ENCODE assay signal across 11 cellular contexts in the genomic region with DNA sequence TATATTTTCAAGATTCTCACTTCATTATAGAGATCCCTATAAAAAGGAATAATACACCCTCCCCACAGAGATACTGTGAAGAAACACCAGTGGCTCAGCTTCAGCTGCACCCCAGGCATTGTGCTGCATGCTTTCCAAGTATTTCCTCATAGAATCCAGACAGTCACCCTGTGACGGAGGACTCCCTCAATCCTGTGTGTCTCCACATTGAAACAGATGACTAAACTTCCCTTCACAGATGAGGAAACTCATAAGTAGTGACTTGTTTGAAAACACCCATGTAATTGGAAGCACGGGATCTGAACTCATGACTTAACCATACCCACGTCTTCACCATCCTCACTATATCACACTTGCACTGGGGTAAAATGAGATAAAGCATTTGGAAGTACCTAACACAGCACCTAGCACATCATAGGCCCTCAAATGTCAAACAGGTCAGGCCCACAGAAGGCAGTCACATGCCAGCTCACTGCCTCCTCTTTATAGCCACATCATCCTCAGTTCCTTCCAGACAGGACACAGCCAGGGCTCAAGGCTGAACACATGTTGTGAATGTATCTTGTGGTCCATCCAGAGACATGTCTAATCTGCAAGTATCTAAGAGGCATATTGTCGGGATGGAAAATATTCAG. TPM values are rescaled to one million over a fixed set of nuclear protein-coding genes. Genes with fewer than 3 reads are reported as not detected.
DNase-seq lines count a peak whose midpoint lies in the region; ATAC-seq and TF ChIP-seq lines count a peak whose summit lies in the region.
"Had no signal": no experiment of that assay in that cellular context is flagged by ENCODE, and none has a peak within 500 bp of the region (broad histone marks: within the 10 kb centered on the region; RNA-seq: fewer than 3 reads in every experiment).

No MANE protein-coding gene starts in this region.

- H3K36me3 ChIP-seq in uterus = no peaks in the 10 kb centered on the region

- H3K4me1 Mint-ChIP-seq in activated CD4-positive, alpha-beta T cell treated with anti-CD3 and anti-CD28 coated beads, Interleukin-2, amount 10 ng/mL, durations not matched to agents 24 days and 14 days = peaks cover 3% of the 10 kb centered on the region

- H3K27me3 ChIP-seq in uterus = no peaks in the 10 kb centered on the region

- no peak overlapping the region for H3K27ac Mint-ChIP-seq in activated CD4-positive, alpha-beta T cell treated with anti-CD3 and anti-CD28 coated beads, Interleukin-2, amount 10 ng/mL, durations not matched to agents 24 days and 14 days

- H3K4me3 ChIP-seq in uterus = no peak overlapping the region
- H3K4me3 ChIP-seq: A549, coronary artery, HAP-1 had no signal

- no peak for TF ChIP-seq POLR2A in uterus (IDR thresholded peaks at IDR 0.05)

- H3K9me3 ChIP-seq in uterus = no peaks in the 10 kb centered on the region
- H3K9me3 ChIP-seq: A549, HAP-1 had no signal

- no peaks in the 10 kb centered on the region for H3K27me3 Mint-ChIP-seq in activated CD4-positive, alpha-beta T cell treated with anti-CD3 and anti-CD28 coated beads, Interleukin-2, amount 10 ng/mL, durations not matched to agents 24 days and 14 days

- H3K36me3 Mint-ChIP-seq in activated CD4-positive, alpha-beta T cell treated with anti-CD3 and anti-CD28 coated beads, Interleukin-2, amount 10 ng/mL, durations not matched to agents 24 days and 14 days (ENCODE audit: low read depth) = peaks cover 4% of the 10 kb centered on the region

- intact Hi-C loops in activated CD4-positive, alpha-beta T cell treated with anti-CD3 and anti-CD28 coated beads, Interleukin-2, amount 10 ng/mL, durations not matched to agents 24 days and 14 days (cut with micrococcal nuclease) = loop anchor here (2.0 to 5.0 kb wide), 5 partner anchors 61 to 364 kb away; a partner anchor contains a TSS
- intact Hi-C loops in uterus (cut with DNase I; ENCODE audit: low total_unique reads) = loop anchor here (10.0 kb wide), 1 partner anchor 53 kb away; a partner anchor contains a TSS

- H3K9me3 Mint-ChIP-seq in activated CD4-positive, alpha-beta T cell treated with anti-CD3 and anti-CD28 coated beads, Interleukin-2, amount 10 ng/mL, durations not matched to agents 24 days and 14 days = no peaks in the 10 kb centered on the region

- H3K27ac ChIP-seq in uterus = peak overlapping the region; percentile 32 to 69
- H3K27ac ChIP-seq: A549 had no signal

- H3K4me1 ChIP-seq in uterus = no peaks in the 10 kb centered on the region
- H3K4me1 ChIP-seq: A549, HAP-1 had no signal

- no peak for TF ChIP-seq CTCF in uterus (IDR thresholded peaks at IDR 0.05)

- no peak overlapping the region for H3K4me3 Mint-ChIP-seq in activated CD4-positive, alpha-beta T cell treated with anti-CD3 and anti-CD28 coated beads, Interleukin-2, amount 10 ng/mL, durations not matched to agents 24 days and 14 days

- peak; percentile 48 for DNase-seq in activated CD4-positive, alpha-beta T cell treated with anti-CD3 and anti-CD28 coated beads, Interleukin-2, amount 10 ng/mL, durations not matched to agents 24 days and 14 days
- no peak for DNase-seq in activated CD4-positive, alpha-beta T cell treated with anti-CD3 and anti-CD28 coated beads for 4 hours
- peak; percentile 70 for DNase-seq in dermis blood vessel endothelial cell
- peak; percentile 60 for DNase-seq in medulla oblongata (ENCODE audit: extremely low spot score)
- no peak for DNase-seq in uterus
- DNase-seq in activated CD8-positive, alpha-beta memory T cell treated with anti-CD3 and anti-CD28 coated beads, Interleukin-2, amount 50 U/mL, for 48 hours = no peak

- ATAC-seq in HG03342 (IDR thresholded peaks at IDR 0.05; ENCODE audit: unreplicated experiment) = no peak
- ATAC-seq in HG03565 (IDR thresholded peaks at IDR 0.05; ENCODE audit: unreplicated experiment) = no peak

RNA-seq across cellular contexts. Expression of a gene that starts 55.2 kb away (rescaled TPM):
- 0.51 and 0.85 TPM in 2 replicates for total RNA-seq in activated CD4-positive, alpha-beta T cell treated with anti-CD3 and anti-CD28 coated beads, Interleukin-2, amount 10 ng/mL, durations not matched to agents 24 days and 14 days
- total RNA-seq in dermis blood vessel endothelial cell (18.4 and 19.6 TPM in 2 replicates), uterus (10 to 100 TPM in 3 of 4 donors, 1 to 10 TPM in 1; 9.7 to 45.5 (median 37.6) TPM)

Comparison
In these comparisons a context has a peak if more than half of its experiments do, and no peak if none do; other contexts are left out.
1. DNase-seq: peak in activated CD4-positive, alpha-beta T cell treated with anti-CD3 and anti-CD28 coated beads, Interleukin-2, amount 10 ng/mL, durations not matched to agents 24 days and 14 days (single experiment), dermis blood vessel endothelial cell (single experiment) and medulla oblongata (single experiment); none in activated CD4-positive, alpha-beta T cell treated with anti-CD3 and anti-CD28 coated beads for 4 hours (0 of 2), uterus (0 of 2) and activated CD8-positive, alpha-beta memory T cell treated with anti-CD3 and anti-CD28 coated beads, Interleukin-2, amount 50 U/mL, for 48 hours (single experiment).